Comparison of ENCODE assay signal across 11 cellular contexts in the genomic region with DNA sequence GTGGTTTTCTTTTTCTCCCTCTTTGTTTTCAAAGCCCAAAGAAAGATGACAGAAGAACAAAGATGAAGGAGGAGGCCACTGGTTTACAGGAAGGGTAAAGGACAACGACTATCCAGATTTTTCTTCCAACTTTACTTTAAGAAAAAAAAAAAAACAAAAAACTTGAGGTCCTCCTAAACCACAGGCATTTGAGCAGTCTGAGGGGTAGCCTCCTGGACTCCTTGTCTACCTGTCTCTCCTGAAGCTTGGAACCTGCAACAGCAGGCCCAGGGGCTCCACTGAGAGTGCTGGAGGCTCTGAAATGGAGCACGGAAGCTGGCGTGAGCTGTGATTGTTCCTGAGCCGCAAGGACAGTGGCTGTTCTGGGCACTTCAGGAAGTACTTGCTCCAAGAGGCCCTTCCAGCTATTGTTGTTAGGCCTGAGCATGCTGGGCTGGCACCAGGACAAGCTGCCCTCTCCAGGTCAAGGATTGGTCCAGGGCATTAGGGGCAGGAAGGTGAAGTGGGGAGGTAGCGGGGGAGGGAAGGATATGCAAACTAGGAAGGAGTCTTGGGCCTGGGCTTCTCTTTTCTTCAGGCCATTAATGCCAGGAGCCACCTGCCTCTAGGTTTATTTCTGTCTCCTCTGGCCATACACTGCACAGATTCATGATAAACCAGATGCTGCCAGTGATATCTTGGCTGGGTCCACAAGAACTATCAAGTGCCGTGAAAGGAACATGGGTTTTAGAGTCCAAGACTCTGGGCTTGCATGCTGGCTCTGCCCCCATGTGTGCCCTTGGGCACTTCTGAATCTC.
A peak's percentile ranks its signal among the peaks of the same experiment; 100 is the strongest.
DNase-seq lines count a peak whose midpoint lies in the region; ATAC-seq and TF ChIP-seq lines count a peak whose summit lies in the region.
"Had no signal": no experiment of that assay in that cellular context is flagged by ENCODE, and none has a peak within 500 bp of the region (broad histone marks: within the 10 kb centered on the region; RNA-seq: fewer than 3 reads in every experiment).

No MANE protein-coding gene starts in this region.

- H3K4me3 ChIP-seq in fibroblast of the aortic adventitia (ENCODE audit: low read depth, low read length) (no peak overlapping the region), coronary artery (no peak overlapping the region)

- ATAC-seq in HG02571 (IDR thresholded peaks at IDR 0.05; ENCODE audit: unreplicated experiment) = no peak

- H3K27ac ChIP-seq in coronary artery = no peak overlapping the region

- peak overlapping the region; percentile 93 for H3K27ac Mint-ChIP-seq in nephron progenitor cell
- H3K27ac Mint-ChIP-seq: activated T-cell treated with anti-CD3 and anti-CD28 coated beads, Interleukin-2, amount 50 U/mL, for 24 hours; CD4-positive, alpha-beta T cell; T-helper 2 cell treated with Interferon-gamma antibody and Interleukin-4, amounts not matched to agents 5 μg/mL and 100 μg/mL, for 36 hours had no signal

- TF ChIP-seq CTCF in fibroblast of the aortic adventitia (IDR thresholded peaks at IDR 0.05; ENCODE audit: insufficient read depth, low read length) (no peak), nephron progenitor cell (IDR thresholded peaks at IDR 0.05) (no peak), coronary artery (IDR thresholded peaks at IDR 0.05) (no peak)

- H3K36me3 Mint-ChIP-seq in nephron progenitor cell (ENCODE audit: low read depth) = peaks cover 22% of the 10 kb centered on the region

- no peaks in the 10 kb centered on the region for H3K27me3 Mint-ChIP-seq in nephron progenitor cell (ENCODE audit: low read depth, poor library complexity)

- DNase-seq in DMS 273 treated with DMSO at 0.1 percent for 48 hours (lab: John Stamatoyannopoulos, UW) (peak; percentile 86), NCI-H2196 (lab: John Stamatoyannopoulos, UW; ENCODE audit: unreplicated experiment) (peak; percentile 65), fibroblast of the aortic adventitia (ENCODE audit: low read depth) (peak; percentile 25), nephron progenitor cell (no peak), coronary artery (ENCODE audit: low spot score) (no peak), dedifferentiated amniotic fluid mesenchymal stem cell (ENCODE audit: extremely low spot score) (no peak)
- DNase-seq in stimulated activated CD4-positive, alpha-beta T cell treated with anti-CD3 and anti-CD28 coated beads, Interleukin-15, amount 100 ng/mL, for 24 hours = no peak
- DNase-seq: activated T-cell treated with anti-CD3 and anti-CD28 coated beads, Interleukin-2, amount 50 U/mL, for 24 hours; CD4-positive, alpha-beta T cell had no signal

- H3K4me1 Mint-ChIP-seq in nephron progenitor cell = peaks cover 66% of the 10 kb centered on the region

- peaks cover 16% of the 10 kb centered on the region for H3K9me3 Mint-ChIP-seq in nephron progenitor cell
- H3K9me3 Mint-ChIP-seq: activated T-cell treated with anti-CD3 and anti-CD28 coated beads, Interleukin-2, amount 50 U/mL, for 24 hours; CD4-positive, alpha-beta T cell; T-helper 2 cell treated with Interferon-gamma antibody and Interleukin-4, amounts not matched to agents 5 μg/mL and 100 μg/mL, for 36 hours had no signal

- H3K4me3 Mint-ChIP-seq in nephron progenitor cell = no peak overlapping the region
- H3K4me3 Mint-ChIP-seq: activated T-cell treated with anti-CD3 and anti-CD28 coated beads, Interleukin-2, amount 50 U/mL, for 24 hours; CD4-positive, alpha-beta T cell; T-helper 2 cell treated with Interferon-gamma antibody and Interleukin-4, amounts not matched to agents 5 μg/mL and 100 μg/mL, for 36 hours had no signal

Comparison
In these comparisons a context has a peak if more than half of its experiments do, and no peak if none do; other contexts are left out.
1. DNase-seq: peak in DMS 273 treated with DMSO at 0.1 percent for 48 hours (single experiment), NCI-H2196 (single experiment) and fibroblast of the aortic adventitia (single experiment); none in nephron progenitor cell (single experiment), coronary artery (single experiment), stimulated activated CD4-positive, alpha-beta T cell treated with anti-CD3 and anti-CD28 coated beads, Interleukin-15, amount 100 ng/mL, for 24 hours (single experiment) and dedifferentiated amniotic fluid mesenchymal stem cell (single experiment).